ENCODE assay signal across 16 cellular contexts in genomic region chr14:50603565-50603964, GRCh38.
"Had no signal": no experiment of that assay in that cellular context is flagged by ENCODE, and none has a peak within 500 bp of the region (broad histone marks: within the 10 kb centered on the region; RNA-seq: fewer than 3 reads in every experiment).

No MANE protein-coding gene starts in this region.

- H3K27me3 ChIP-seq: ovary, spleen, stomach had no signal

- H3K4me3 ChIP-seq: lower lobe of right lung, ovary, spleen, stomach, thoracic aorta had no signal

- ATAC-seq: activated CD8-positive, alpha-beta T cell treated with anti-CD3 and anti-CD28 coated beads, Interleukin-2, amount 10 ng/mL, durations not matched to agents 7 days and 5 days; left colon; lower lobe of right lung; sciatic nerve had no signal

- H3K27ac Mint-ChIP-seq: activated CD8-positive, alpha-beta T cell treated with anti-CD3 and anti-CD28 coated beads, Interleukin-2, amount 10 ng/mL, durations not matched to agents 7 days and 5 days; activated naive CD8-positive, alpha-beta T cell treated with anti-CD3 and anti-CD28 coated beads, Interleukin-2, amount 10 ng/mL, durations not matched to agents 7 days and 5 days; immature natural killer cell had no signal

- FAIRE-seq: colon had no signal

- H3K36me3 ChIP-seq: lower lobe of right lung, ovary, spleen, stomach, thoracic aorta had no signal

- H3K4me1 Mint-ChIP-seq: immature natural killer cell had no signal

- H3K9me3 ChIP-seq: lower lobe of right lung, ovary, spleen, stomach, thoracic aorta had no signal

- H3K9me3 Mint-ChIP-seq: activated naive CD8-positive, alpha-beta T cell treated with anti-CD3 and anti-CD28 coated beads, Interleukin-2, amount 10 ng/mL, durations not matched to agents 7 days and 5 days; immature natural killer cell; neural crest cell had no signal

- DNase-seq: activated CD4-positive, alpha-beta T cell treated with anti-CD3 and anti-CD28 coated beads for 4 hours; activated CD8-positive, alpha-beta T cell treated with anti-CD3 and anti-CD28 coated beads, Interleukin-2, amount 10 ng/mL, durations not matched to agents 7 days and 5 days; activated naive CD4-positive, alpha-beta T cell; activated naive CD8-positive, alpha-beta T cell treated with anti-CD3 and anti-CD28 coated beads, Interleukin-2, amount 10 ng/mL, durations not matched to agents 7 days and 5 days; anterior cingulate cortex; foreskin melanocyte; immature natural killer cell; left colon; lower lobe of right lung; ovary; spleen; stomach had no signal

- H3K4me1 ChIP-seq: lower lobe of right lung, spleen had no signal

- H3K36me3 Mint-ChIP-seq: activated naive CD8-positive, alpha-beta T cell treated with anti-CD3 and anti-CD28 coated beads, Interleukin-2, amount 10 ng/mL, durations not matched to agents 7 days and 5 days; immature natural killer cell had no signal

- H3K4me3 Mint-ChIP-seq: activated CD8-positive, alpha-beta T cell treated with anti-CD3 and anti-CD28 coated beads, Interleukin-2, amount 10 ng/mL, durations not matched to agents 7 days and 5 days; activated naive CD8-positive, alpha-beta T cell treated with anti-CD3 and anti-CD28 coated beads, Interleukin-2, amount 10 ng/mL, durations not matched to agents 7 days and 5 days; immature natural killer cell; neural crest cell had no signal

- H3K27ac ChIP-seq: lower lobe of right lung, ovary, spleen, stomach, thoracic aorta had no signal
